ENCODE assay signal across 10 cellular contexts in the genomic region with DNA sequence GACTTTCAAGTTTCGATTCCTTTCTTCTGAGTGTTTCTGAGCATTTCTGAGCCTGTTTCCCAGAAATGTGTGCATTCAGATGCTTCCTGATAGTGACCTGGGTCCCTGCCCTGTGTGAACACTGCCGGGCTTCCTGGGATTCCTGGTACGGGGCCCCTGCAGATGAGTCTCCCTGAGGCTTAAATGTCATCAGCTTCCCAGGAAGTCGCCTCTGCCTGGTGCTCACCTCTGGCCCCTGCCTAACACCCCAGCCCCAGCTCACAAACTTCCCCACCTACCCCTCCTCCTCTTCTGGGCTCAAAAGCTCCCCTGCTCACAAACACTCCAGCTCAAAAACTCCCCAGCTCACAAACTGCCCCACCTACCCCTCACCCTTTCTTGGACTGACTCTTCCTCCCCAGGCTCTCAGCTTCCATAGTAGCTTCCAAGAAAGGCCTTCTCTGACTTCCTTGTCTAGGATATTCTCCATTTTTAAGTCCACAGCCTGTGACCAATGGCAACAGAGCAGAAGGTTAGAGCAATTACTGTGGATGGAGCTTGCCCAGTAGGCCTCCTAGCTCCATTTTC. TPM values are rescaled to one million over a fixed set of nuclear protein-coding genes. Genes with fewer than 3 reads are reported as not detected.
DNase-seq lines count a peak whose midpoint lies in the region; ATAC-seq and TF ChIP-seq lines count a peak whose summit lies in the region.
"Had no signal": no experiment of that assay in that cellular context is flagged by ENCODE, and none has a peak within 500 bp of the region (broad histone marks: within the 10 kb centered on the region; RNA-seq: fewer than 3 reads in every experiment).

No MANE protein-coding gene starts in this region.

- peak; percentile 96 to 98 for DNase-seq in Caco-2
- DNase-seq in PC-9, result peak; percentile 62 to 75
- peak; percentile 17 for DNase-seq in colonic mucosa
- no peak for DNase-seq in Karpas-422
- no peak for DNase-seq in NCI-H82 treated with DMSO at 0.1 percent for 48 hours (lab: John Stamatoyannopoulos, UW; ENCODE audit: unreplicated experiment)
- DNase-seq in DMS79 treated with DMSO at 0.1 percent for 48 hours (lab: John Stamatoyannopoulos, UW), result no peak
- DNase-seq: DMS153, NCI-H2081 had no signal

- ATAC-seq in HG02981 (IDR thresholded peaks at IDR 0.05; ENCODE audit: unreplicated experiment), result no peak

- no peak overlapping the region for H3K4me3 ChIP-seq in Caco-2 (ENCODE audit: low read depth, low read length)
- no peak overlapping the region for H3K4me3 ChIP-seq in PC-9
- H3K4me3 ChIP-seq in colonic mucosa, result no peak overlapping the region
- H3K4me3 ChIP-seq in mucosa of stomach (ENCODE audit: low read length), result no peak overlapping the region
- no peak overlapping the region for H3K4me3 ChIP-seq in Karpas-422 (ENCODE audit: low read length)

- H3K36me3 ChIP-seq in Caco-2 (ENCODE audit: control insufficient read depth, insufficient read depth, low read length), result no peaks in the 10 kb centered on the region
- H3K36me3 ChIP-seq in PC-9 (ENCODE audit: low read depth), result no peaks in the 10 kb centered on the region
- no peaks in the 10 kb centered on the region for H3K36me3 ChIP-seq in colonic mucosa
- no peaks in the 10 kb centered on the region for H3K36me3 ChIP-seq in mucosa of stomach (ENCODE audit: control insufficient read depth, insufficient read depth, low read length)
- H3K36me3 ChIP-seq in Karpas-422 (ENCODE audit: insufficient read depth, low read length), result no peaks in the 10 kb centered on the region

- H3K27me3 Mint-ChIP-seq in Caco-2 (ENCODE audit: insufficient read depth, unreplicated experiment), result no peaks in the 10 kb centered on the region

- H3K36me3 Mint-ChIP-seq in Caco-2 (ENCODE audit: insufficient read depth, unreplicated experiment), result peaks cover 9% of the 10 kb centered on the region

- H4K20me1 ChIP-seq in PC-9 (ENCODE audit: insufficient read depth), result no peaks in the 10 kb centered on the region
- H4K20me1 ChIP-seq in Karpas-422 (ENCODE audit: insufficient read depth, low read depth, low read length), result no peaks in the 10 kb centered on the region

- peaks cover 42% of the 10 kb centered on the region for H3K4me1 Mint-ChIP-seq in Caco-2 (ENCODE audit: low read depth, unreplicated experiment)

- intact Hi-C loops in Caco-2 (cut with micrococcal nuclease; ENCODE audit: unreplicated experiment), result loop anchor here (1.0 to 2.0 kb wide), 4 partner anchors 13 to 42 kb away; a partner anchor contains a TSS
- intact Hi-C loops in PC-9 (cut with micrococcal nuclease; ENCODE audit: unreplicated experiment), result no loop called here
- intact Hi-C loops in colonic mucosa (cut with DNase I), result no loop called here

- peak overlapping the region; percentile 99 for H3K27ac Mint-ChIP-seq in Caco-2 (ENCODE audit: unreplicated experiment)

- CTCF ChIA-PET in Caco-2 (lab: Charles Lee), result interaction anchor here (0.6 to 1.8 kb wide), 15 partner anchors 8 to 98 kb away, joined by 3 to 21 read pairs (median 4); no protein-coding TSS in a partner anchor
- CTCF ChIA-PET in PC-9 (lab: Charles Lee), result interaction anchor here (0.6 to 1.0 kb wide), 3 partner anchors 8 to 260 kb away, joined by 3 read pairs; no protein-coding TSS in a partner anchor

- H3K9me2 ChIP-seq in PC-9 (ENCODE audit: insufficient read depth), result no peaks in the 10 kb centered on the region
- H3K9me2 ChIP-seq in Karpas-422 (replicated peaks; ENCODE audit: insufficient read depth, low read length), result no peaks in the 10 kb centered on the region

- H3K4me2 ChIP-seq in PC-9 (peak overlapping the region; percentile 70), Karpas-422 (ENCODE audit: low read depth, low read length, poor library complexity, severe bottlenecking) (no peak overlapping the region)

- peak overlapping the region; percentile 50 for H3K4me3 Mint-ChIP-seq in Caco-2 (ENCODE audit: unreplicated experiment)

- no peaks in the 10 kb centered on the region for H3K9me3 Mint-ChIP-seq in Caco-2 (ENCODE audit: unreplicated experiment)

- H3K4me1 ChIP-seq in Caco-2, result peaks cover 34% of the 10 kb centered on the region
- H3K4me1 ChIP-seq in PC-9 (replicated peaks; ENCODE audit: insufficient read depth), result peaks cover 62% of the 10 kb centered on the region
- peaks cover 7% of the 10 kb centered on the region for H3K4me1 ChIP-seq in colonic mucosa
- H3K4me1 ChIP-seq in mucosa of stomach (ENCODE audit: control insufficient read depth, insufficient read depth, low read length), result peaks cover 32% of the 10 kb centered on the region
- H3K4me1 ChIP-seq in Karpas-422 (ENCODE audit: low read length), result no peaks in the 10 kb centered on the region

- H3K9me3 ChIP-seq in Caco-2 (no peaks in the 10 kb centered on the region), PC-9 (ENCODE audit: insufficient read depth, low read depth) (no peaks in the 10 kb centered on the region), colonic mucosa (no peaks in the 10 kb centered on the region), mucosa of stomach (ENCODE audit: control insufficient read depth, low read length) (no peaks in the 10 kb centered on the region), Karpas-422 (ENCODE audit: low read length) (no peaks in the 10 kb centered on the region)

- POLR2A ChIA-PET in Caco-2 (lab: Charles Lee), result interaction anchor here (0.6 to 1.8 kb wide), 5 partner anchors 12 to 30 kb away, joined by 3 to 23 read pairs (median 3); no protein-coding TSS in a partner anchor
- POLR2A ChIA-PET in PC-9 (lab: Charles Lee; ENCODE audit: unreplicated experiment), result interaction anchor here (0.6 to 0.8 kb wide), 3 partner anchors 12 to 380 kb away, joined by 4 to 5 read pairs (median 5); no protein-coding TSS in a partner anchor

- H3F3A ChIP-seq in PC-9 (ENCODE audit: insufficient read depth, low read depth), result peaks cover 62% of the 10 kb centered on the region

- H3K27ac ChIP-seq in PC-9 (peak overlapping the region; percentile 90), colonic mucosa (peak overlapping the region; percentile 32), Karpas-422 (ENCODE audit: low read length) (no peak overlapping the region)

- no peaks in the 10 kb centered on the region for H3K27me3 ChIP-seq in Caco-2 (replicated peaks; ENCODE audit: control insufficient read depth, insufficient read depth, low read length)
- no peaks in the 10 kb centered on the region for H3K27me3 ChIP-seq in PC-9 (ENCODE audit: insufficient read depth, low read depth)
- H3K27me3 ChIP-seq in colonic mucosa, result no peaks in the 10 kb centered on the region
- no peaks in the 10 kb centered on the region for H3K27me3 ChIP-seq in mucosa of stomach (ENCODE audit: control insufficient read depth, insufficient read depth, low read length)
- no peaks in the 10 kb centered on the region for H3K27me3 ChIP-seq in Karpas-422 (ENCODE audit: low read length)

- no peak for TF ChIP-seq CTCF in Caco-2 (IDR thresholded peaks at IDR 0.05; ENCODE audit: insufficient read depth in 1 of 2, low read depth in 1 of 2, low read length in 1 of 2, severe bottlenecking in 1 of 2, unreplicated experiment in 1 of 2)
- no peak for TF ChIP-seq CTCF in PC-9 (conservative IDR thresholded peaks at IDR 0.05)
- no peak for TF ChIP-seq CTCF in colonic mucosa (IDR thresholded peaks at IDR 0.05)

- BruUV-seq in Caco-2 (replicated peaks; lab: Mats Ljungman, UMichigan) (no TSS peak), PC-9 (replicated peaks; lab: Mats Ljungman, UMichigan) (no TSS peak)

- no peaks in the 10 kb centered on the region for H3K79me2 ChIP-seq in PC-9 (ENCODE audit: low read depth)
- H3K79me2 ChIP-seq in Karpas-422 (ENCODE audit: low read length), result no peaks in the 10 kb centered on the region

- H2AFZ ChIP-seq in PC-9, result peak overlapping the region; percentile 76
- H2AFZ ChIP-seq in Karpas-422 (ENCODE audit: low read length), result no peak overlapping the region

- H3K9ac ChIP-seq in colonic mucosa (ENCODE audit: low read depth in 2 of 2, low read length in 2 of 2) (peak overlapping the region in 1 of 2 donors; percentile 3), mucosa of stomach (ENCODE audit: low read length) (peak overlapping the region; percentile 58), Karpas-422 (ENCODE audit: low read length) (no peak overlapping the region)

RNA-seq across cellular contexts. Expression of a gene that starts 42.0 kb away (rescaled TPM):
- total RNA-seq in Caco-2 (2022) (138 and 162 TPM in 2 replicates), PC-9 (2021) (286 and 333 TPM in 2 replicates), colonic mucosa (10 to 100 TPM; 14.5 to 32.8 TPM)
- 0.11 and 0.15 TPM in 2 replicates for total RNA-seq in Karpas-422 (2014; rRNA removed; shearing (Covaris generic); ENCODE audit: low replicate concordance)

Comparison
In these comparisons a context has a peak if more than half of its experiments do, and no peak if none do; other contexts are left out.
1. DNase-seq: peak in Caco-2 (2 of 2), PC-9 (2 of 2) and colonic mucosa (single experiment); none in Karpas-422 (single experiment), NCI-H82 treated with DMSO at 0.1 percent for 48 hours (single experiment) and DMS79 treated with DMSO at 0.1 percent for 48 hours (single experiment).
2. RNA of a gene that starts 42.0 kb away (total RNA-seq): 286 to 333 TPM in PC-9, 138 to 162 TPM in Caco-2 and 14.5 to 32.8 TPM in colonic mucosa; 0.11 to 0.15 TPM in Karpas-422; every median in the first group is over 10 times any median in the second.